In the genomic region with DNA sequence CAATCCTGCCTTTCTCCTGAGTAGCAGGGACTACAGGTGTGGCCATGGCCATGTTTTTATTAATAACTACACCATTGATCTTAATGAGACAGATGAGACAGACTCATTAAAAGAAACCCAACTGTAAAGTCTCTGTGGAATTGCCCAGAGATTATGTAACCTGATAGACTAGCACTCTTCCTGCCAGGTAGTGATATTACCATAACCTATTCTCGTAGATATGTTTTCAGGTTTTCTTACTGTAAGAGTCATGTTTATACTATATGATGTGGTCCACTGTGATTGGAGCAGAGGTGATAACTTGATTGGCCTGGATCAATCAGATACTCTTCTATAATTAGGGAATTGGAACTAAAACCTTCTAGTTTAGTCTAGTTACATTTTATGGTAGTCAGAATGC, we compare ENCODE assay signal across 1 cellular context.
TF ChIP-seq lines count a peak whose summit lies in the region.

No MANE protein-coding gene starts in this region.

TF ChIP-seq in GM12878, 131 proteins besides CTCF, POLR2A, EP300 and RAD21 (continued from another document):
- no peak for TF ChIP-seq SMC3 (IDR thresholded peaks at IDR 0.05; ENCODE audit: borderline replicate concordance, low read length)
- no peak for TF ChIP-seq TCF3 (IDR thresholded peaks at IDR 0.05; ENCODE audit: borderline replicate concordance, insufficient read depth, low read depth, low read length)
- no peak for TF ChIP-seq MXI1 (IDR thresholded peaks at IDR 0.05; ENCODE audit: low read depth, low read length)
- TF ChIP-seq JUNB (IDR thresholded peaks at IDR 0.05), result peak; percentile 16; the same call in 1 of the 2 replicates
- no peak for TF ChIP-seq SMAD1 (IDR thresholded peaks at IDR 0.05; ENCODE audit: low read depth, partially characterized antibody)
- TF ChIP-seq KAT2A (conservative IDR thresholded peaks at IDR 0.05; ENCODE audit: control insufficient read depth, low read depth, low read length), result no peak
- no peak for TF ChIP-seq PAX5 (IDR thresholded peaks at IDR 0.05; ENCODE audit: borderline replicate concordance, low read depth, low read length)
- TF ChIP-seq IKZF2 (IDR thresholded peaks at IDR 0.05), result no peak
- no peak for TF ChIP-seq CEBPB (IDR thresholded peaks at IDR 0.05; ENCODE audit: borderline replicate concordance in 1 of 2, low read depth in 2 of 2, low read length in 2 of 2)
- no peak for TF ChIP-seq SUPT20H (IDR thresholded peaks at IDR 0.05; ENCODE audit: borderline replicate concordance, control insufficient read depth, low read depth, low read length)
